9 cellular contexts compared by ENCODE assay signal in genomic region chr4:152779513-152780266, GRCh38. TPM values are rescaled to one million over a fixed set of nuclear protein-coding genes. Genes with fewer than 3 reads are reported as not detected.
A peak's percentile ranks its signal among the peaks of the same experiment; 100 is the strongest.
DNase-seq lines count a peak whose midpoint lies in the region; ATAC-seq, FAIRE-seq and TF ChIP-seq lines count a peak whose summit lies in the region.
"Had no signal": no experiment of that assay in that cellular context is flagged by ENCODE, and none has a peak within 500 bp of the region (broad histone marks: within the 10 kb centered on the region; RNA-seq: fewer than 3 reads in every experiment).

ARFIP1 (plus strand) TSS chr4:152779954; CDS start chr4:152829634, 49,680 bp downstream.
TIGD4 (minus strand) TSS chr4:152779730; CDS start chr4:152771004, 8,726 bp downstream.

- peak; percentile 84 for FAIRE-seq in islet of Langerhans (lab: Jason Lieb, UNC)
- FAIRE-seq: colon had no signal

- intact Hi-C loops in activated B cell treated with CpG ODN at 0.5 μM for 24 hours (cut with micrococcal nuclease), result loop anchor here (1.0 to 5.0 kb wide), 9 partner anchors 67 to 1680 kb away; partner anchors contain the start of genes FBXW7, GATB, RPS3A and TMEM154

- H3K27ac Mint-ChIP-seq in activated B cell treated with CpG ODN at 0.5 μM for 24 hours, result peak within 1 kb of the TSS; percentile 92
- H3K27ac Mint-ChIP-seq in central memory CD8-positive, alpha-beta T cell (ENCODE audit: low read depth), result peak within 1 kb of the TSS; percentile 89

- H3K4me3 ChIP-seq in AG09309 (ENCODE audit: control insufficient read depth, low read depth, low read length), result peak within 1 kb of the TSS; percentile 74

- H3K4me3 Mint-ChIP-seq in activated B cell treated with CpG ODN at 0.5 μM for 24 hours, result peak within 1 kb of the TSS; percentile 97
- peak within 1 kb of the TSS; percentile 100 for H3K4me3 Mint-ChIP-seq in central memory CD8-positive, alpha-beta T cell

- CTCF ChIA-PET in activated B cell treated with CpG ODN at 0.5 μM for 24 hours (lab: Charles Lee), result interaction anchor here (0.9 to 1.6 kb wide), 6 partner anchors 10 to 929 kb away, joined by 3 to 5 read pairs (median 4); no protein-coding TSS in a partner anchor

- TF ChIP-seq CTCF in AG09309 (IDR thresholded peaks at IDR 0.05; ENCODE audit: control insufficient read depth, insufficient read depth, low read depth, low read length, missing control alignments) (no peak), activated B cell treated with CpG ODN at 0.5 μM for 24 hours (IDR thresholded peaks at IDR 0.05) (no peak)

- ATAC-seq in GM18909 (IDR thresholded peaks at IDR 0.05; ENCODE audit: poor library complexity, unreplicated experiment) (peak; percentile 95), HG03175 (IDR thresholded peaks at IDR 0.05; ENCODE audit: unreplicated experiment) (peak; percentile 93), activated B cell treated with CpG ODN at 0.5 μM for 24 hours (ENCODE audit: low read depth) (peak; percentile 88)
- peak; percentile 91 for ATAC-seq in central memory CD8-positive, alpha-beta T cell (replicated peaks; ENCODE audit: extremely low read depth, poor library complexity, severe bottlenecking)

- peaks cover 11% of the 10 kb centered on the region for H3K36me3 Mint-ChIP-seq in activated B cell treated with CpG ODN at 0.5 μM for 24 hours (ENCODE audit: low read depth)
- H3K36me3 Mint-ChIP-seq in central memory CD8-positive, alpha-beta T cell (ENCODE audit: insufficient read depth), result peaks cover 16% of the 10 kb centered on the region

- H3K4me1 Mint-ChIP-seq in activated B cell treated with CpG ODN at 0.5 μM for 24 hours, result peaks cover 41% of the 10 kb centered on the region
- peaks cover 43% of the 10 kb centered on the region for H3K4me1 Mint-ChIP-seq in central memory CD8-positive, alpha-beta T cell

- no peaks in the 10 kb centered on the region for H3K27me3 Mint-ChIP-seq in activated B cell treated with CpG ODN at 0.5 μM for 24 hours
- H3K27me3 Mint-ChIP-seq in central memory CD8-positive, alpha-beta T cell, result no peaks in the 10 kb centered on the region

- H3K9me3 Mint-ChIP-seq in activated B cell treated with CpG ODN at 0.5 μM for 24 hours, result no peaks in the 10 kb centered on the region
- H3K9me3 Mint-ChIP-seq in central memory CD8-positive, alpha-beta T cell, result no peaks in the 10 kb centered on the region

- POLR2A ChIA-PET in activated B cell treated with CpG ODN at 0.5 μM for 24 hours (lab: Charles Lee), result interaction anchor here (0.6 to 1.1 kb wide), 6 partner anchors 10 to 951 kb away, joined by 3 to 11 read pairs (median 4); partner anchors contain the start of gene FBXW7

- DNase-seq in AG09309 (ENCODE audit: low read depth) (peak; percentile 83), NCI-H2227 treated with DMSO at 0.1 percent for 48 hours (lab: John Stamatoyannopoulos, UW) (peak; percentile 91), activated B cell treated with CpG ODN at 0.5 μM for 24 hours (peak; percentile 93)
- DNase-seq in central memory CD8-positive, alpha-beta T cell (ENCODE audit: low spot score in 2 of 2), result peak; percentile 89 to 92
- DNase-seq in stimulated activated CD4-positive, alpha-beta T cell treated with anti-CD3 and anti-CD28 coated beads, Interleukin-12 subunit alpha, Interleukin-12 subunit beta, amount 100 ng/mL, for 4 hours, result peak; percentile 89

RNA-seq across cellular contexts. Expression of gene ARFIP1, which starts in this region (rescaled TPM):
- total RNA-seq in activated B cell treated with CpG ODN at 0.5 μM for 24 hours, result 16.8 and 19.5 TPM in 2 replicates

RNA-seq across cellular contexts. Expression of gene TIGD4, which starts in this region (rescaled TPM):
- total RNA-seq in activated B cell treated with CpG ODN at 0.5 μM for 24 hours, result 0.24 and 0.44 TPM in 2 replicates

Comparison
In these comparisons a context has a peak if more than half of its experiments do, and no peak if none do; other contexts are left out.
1. Peak in every context shown above with its lines: DNase-seq, ATAC-seq and H3K4me3 ChIP-seq.